8 cellular contexts compared by ENCODE assay signal in the genomic region with DNA sequence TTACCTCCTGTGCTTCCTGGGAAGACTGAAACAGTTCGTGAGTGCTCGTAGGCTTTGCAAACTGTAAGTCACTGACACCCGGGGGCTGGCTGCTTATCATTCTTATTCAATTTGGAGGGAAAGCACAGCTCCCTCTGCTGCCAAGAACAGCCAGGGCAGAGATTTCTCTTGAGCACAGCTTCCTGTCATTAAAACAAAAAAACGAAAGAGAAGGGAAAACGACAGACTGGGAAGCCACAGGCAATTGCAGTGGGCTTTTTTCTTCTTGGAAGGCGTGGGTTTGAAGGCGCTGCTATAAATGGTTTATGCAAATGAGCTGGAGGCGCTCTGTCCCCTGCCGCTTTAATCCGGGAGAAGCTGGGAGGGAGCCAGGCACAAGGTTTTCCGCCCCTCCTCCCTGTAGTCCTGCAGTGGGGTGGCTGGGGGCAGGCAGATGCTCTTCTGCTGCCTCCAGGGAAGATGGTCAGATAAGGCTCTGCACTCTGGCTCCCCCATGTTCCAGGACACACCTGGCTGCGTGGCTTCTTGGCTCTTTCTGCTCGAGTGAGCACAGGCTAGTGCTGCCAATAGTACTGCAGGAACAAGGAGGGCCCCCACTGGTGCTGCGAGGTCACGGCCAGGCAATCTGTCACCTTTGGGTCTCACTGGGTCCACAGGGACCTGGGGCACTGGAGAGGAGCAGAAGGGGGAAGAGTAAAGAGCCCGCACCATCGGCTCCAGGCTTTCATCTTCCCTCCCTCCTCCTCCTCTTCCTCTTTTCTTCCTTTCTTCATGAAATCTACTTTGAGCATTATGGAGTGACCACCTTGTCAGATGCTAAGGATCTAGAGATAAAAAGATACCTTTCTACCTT. TPM values are rescaled to one million over a fixed set of nuclear protein-coding genes. Genes with fewer than 3 reads are reported as not detected.
A peak's percentile ranks its signal among the peaks of the same experiment; 100 is the strongest.
DNase-seq lines count a peak whose midpoint lies in the region; ATAC-seq and TF ChIP-seq lines count a peak whose summit lies in the region.

No MANE protein-coding gene starts in this region.

- no peak for TF ChIP-seq EP300 in tibial nerve (IDR thresholded peaks at IDR 0.05)

- H3K27ac Mint-ChIP-seq in activated CD4-positive, alpha-beta T cell treated with anti-CD3 and anti-CD28 coated beads, Interleukin-2, amount 10 ng/mL, durations not matched to agents 24 days and 14 days: peak overlapping the region; percentile 64

- H3K36me3 ChIP-seq in mucosa of stomach (ENCODE audit: control insufficient read depth, insufficient read depth, low read length) (no peaks in the 10 kb centered on the region), tibial nerve (no peaks in the 10 kb centered on the region)

- peak overlapping the region; percentile 71 for H3K4me3 Mint-ChIP-seq in activated CD4-positive, alpha-beta T cell treated with anti-CD3 and anti-CD28 coated beads, Interleukin-2, amount 10 ng/mL, durations not matched to agents 24 days and 14 days

- TF ChIP-seq CTCF in GM13977 (IDR thresholded peaks at IDR 0.05; ENCODE audit: extremely low read depth, insufficient read depth, missing control alignments) (peak; percentile 59), tibial nerve (IDR thresholded peaks at IDR 0.05) (peak in 3 of 5 experiments; percentile 15 to 36 (median 25))

- peaks cover 15% of the 10 kb centered on the region for H3K4me1 Mint-ChIP-seq in activated CD4-positive, alpha-beta T cell treated with anti-CD3 and anti-CD28 coated beads, Interleukin-2, amount 10 ng/mL, durations not matched to agents 24 days and 14 days

- H3K4me3 ChIP-seq in mucosa of stomach (ENCODE audit: low read length): no peak overlapping the region
- H3K4me3 ChIP-seq in tibial nerve: peak overlapping the region; percentile 13 to 47 (median 27)

- peaks cover 4% of the 10 kb centered on the region for H3K27me3 ChIP-seq in mucosa of stomach (ENCODE audit: control insufficient read depth, insufficient read depth, low read length)
- no peaks in the 10 kb centered on the region for H3K27me3 ChIP-seq in tibial nerve

- no peaks in the 10 kb centered on the region for H3K36me3 Mint-ChIP-seq in activated CD4-positive, alpha-beta T cell treated with anti-CD3 and anti-CD28 coated beads, Interleukin-2, amount 10 ng/mL, durations not matched to agents 24 days and 14 days (ENCODE audit: low read depth)

- intact Hi-C loops in activated CD4-positive, alpha-beta T cell treated with anti-CD3 and anti-CD28 coated beads, Interleukin-2, amount 10 ng/mL, durations not matched to agents 24 days and 14 days (cut with micrococcal nuclease): loop anchor here (1.0 kb wide), 1 partner anchor 39 kb away; no protein-coding TSS in a partner anchor

- WGBS in tibial nerve, 2 donors: 8 to 12% methylated on average over 17 of the region's 17 CpGs

- no peak for ATAC-seq in GM18867 (IDR thresholded peaks at IDR 0.05; ENCODE audit: unreplicated experiment)

- in situ Hi-C loops in GM13977 (cut with MboI; ENCODE audit: low pct_unique_long_range_greater_than_20kb, low sequenced_read_pairs, unreplicated experiment): no loop called here

- no peak for TF ChIP-seq POLR2A in tibial nerve (IDR thresholded peaks at IDR 0.05)

- H3K4me1 ChIP-seq in mucosa of stomach (ENCODE audit: control insufficient read depth, insufficient read depth, low read length): peaks cover 46% of the 10 kb centered on the region
- H3K4me1 ChIP-seq in tibial nerve: peaks cover 0 to 14% (median 5%) of the 10 kb centered on the region in 4 donors

- peaks cover 18% of the 10 kb centered on the region for H3K27me3 Mint-ChIP-seq in activated CD4-positive, alpha-beta T cell treated with anti-CD3 and anti-CD28 coated beads, Interleukin-2, amount 10 ng/mL, durations not matched to agents 24 days and 14 days

- H3K9me3 ChIP-seq in mucosa of stomach (ENCODE audit: control insufficient read depth, low read length) (no peaks in the 10 kb centered on the region), tibial nerve (no peaks in the 10 kb centered on the region)

- DNase-seq in AG08395 (ENCODE audit: low spot score): peak; percentile 63
- peak; percentile 50 for DNase-seq in GM13977 (ENCODE audit: low spot score)
- DNase-seq in NCI-H2081 (lab: John Stamatoyannopoulos, UW): peak; percentile 32 to 81
- peak; percentile 78 for DNase-seq in activated CD4-positive, alpha-beta T cell treated with anti-CD3 and anti-CD28 coated beads, Interleukin-2, amount 10 ng/mL, durations not matched to agents 24 days and 14 days
- DNase-seq in epidermal melanocyte (ENCODE audit: insufficient read length, low spot score): peak; percentile 64
- peak in 1 of 2 donors; percentile 31 for DNase-seq in tibial nerve (ENCODE audit: low spot score in 2 of 2)

- H3K27ac ChIP-seq in tibial nerve: no peak overlapping the region

- no peaks in the 10 kb centered on the region for H3K9me3 Mint-ChIP-seq in activated CD4-positive, alpha-beta T cell treated with anti-CD3 and anti-CD28 coated beads, Interleukin-2, amount 10 ng/mL, durations not matched to agents 24 days and 14 days

- H3K9ac ChIP-seq in mucosa of stomach (ENCODE audit: low read length): peak overlapping the region; percentile 37

RNA-seq across cellular contexts. Expression of gene NEURL1, which starts 49.5 kb away (rescaled TPM):
- total RNA-seq in activated CD4-positive, alpha-beta T cell treated with anti-CD3 and anti-CD28 coated beads, Interleukin-2, amount 10 ng/mL, durations not matched to agents 24 days and 14 days: 2.8 and 3.1 TPM in 2 replicates
- total RNA-seq in tibial nerve: under 1 TPM in 2 of 4 donors, not detected in 2; 0.39 to 0.60 TPM
